Comparison of ENCODE assay signal across 8 cellular contexts in the genomic region with DNA sequence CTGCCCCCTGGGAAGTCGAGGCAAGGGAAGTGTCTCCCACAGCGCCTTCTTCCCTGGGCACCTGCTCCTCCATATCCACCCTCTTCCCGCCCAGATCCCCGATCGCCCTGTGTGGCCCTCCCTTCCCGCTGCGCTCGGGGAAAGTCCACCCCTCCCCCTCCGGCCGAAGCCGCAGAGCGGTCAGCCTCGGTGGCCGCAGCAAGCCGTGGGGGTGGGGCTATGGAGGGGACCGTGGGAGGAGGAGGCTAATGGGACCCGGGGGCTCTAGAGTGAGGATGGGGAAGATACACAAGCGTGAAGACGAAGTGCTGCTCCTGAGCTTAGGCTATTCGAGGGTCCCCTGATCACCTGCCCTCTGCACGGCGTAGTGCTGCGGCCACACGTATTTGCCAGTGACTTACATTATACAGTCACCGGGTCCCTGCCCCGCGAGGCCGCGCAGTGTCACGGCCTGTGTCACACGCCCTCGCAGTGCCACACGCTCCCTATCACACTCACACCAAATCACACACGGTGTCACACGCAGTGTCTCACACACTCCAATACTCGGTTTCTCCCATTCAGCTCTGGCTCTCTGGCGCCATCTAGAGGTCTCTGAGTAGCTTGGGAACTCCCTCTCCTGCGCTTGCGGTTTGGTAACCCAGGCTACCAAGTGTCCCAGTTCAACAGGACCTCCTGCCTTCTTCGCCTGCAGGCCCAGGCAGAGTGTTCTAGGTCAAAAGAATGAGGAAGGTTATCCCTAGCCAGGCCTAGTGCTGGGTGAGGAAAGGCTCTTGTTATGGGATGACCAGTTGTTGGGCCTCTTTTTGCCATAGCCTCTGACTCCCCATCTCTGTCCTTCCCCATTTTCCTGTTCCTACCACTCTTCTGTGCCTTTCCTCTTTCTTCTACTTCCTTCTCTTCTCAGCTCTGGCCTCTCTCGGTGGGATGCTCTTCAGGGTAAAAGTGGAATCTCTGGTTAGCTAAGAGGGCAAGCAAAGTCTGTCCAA. TPM values are rescaled to one million over a fixed set of nuclear protein-coding genes. Genes with fewer than 3 reads are reported as not detected.
DNase-seq lines count a peak whose midpoint lies in the region; ATAC-seq, FAIRE-seq and TF ChIP-seq lines count a peak whose summit lies in the region.

No MANE protein-coding gene starts in this region.

- intact Hi-C loops in endothelial cell of umbilical vein (cut with micrococcal nuclease): loop anchor here (1.0 to 5.0 kb wide), 9 partner anchors 30 to 214 kb away; no protein-coding TSS in a partner anchor

- peak; percentile 78 for ATAC-seq in GM21360 (IDR thresholded peaks at IDR 0.05; ENCODE audit: unreplicated experiment)

- TF ChIP-seq CTCF in endothelial cell of umbilical vein (IDR thresholded peaks at IDR 0.05; ENCODE audit: extremely low read depth in 1 of 2, insufficient read depth in 1 of 2, low read depth in 1 of 2, low read length in 2 of 2) (peak; percentile 91 to 94), mesothelial cell of epicardium (IDR thresholded peaks at IDR 0.05; ENCODE audit: unreplicated experiment) (peak; percentile 85)

- H3K4me3 Mint-ChIP-seq in mesothelial cell of epicardium: peak overlapping the region; percentile 61

- peaks cover 46% of the 10 kb centered on the region for H3K27me3 ChIP-seq in NT2/D1 (ENCODE audit: insufficient read depth, insufficient read length)
- peaks cover 26 to 33% of the 10 kb centered on the region in 2 experiments for H3K27me3 ChIP-seq in endothelial cell of umbilical vein (ENCODE audit: control insufficient read depth in 2 of 2, insufficient read depth in 2 of 2, low read length in 2 of 2)

- dilution Hi-C loops in endothelial cell of umbilical vein (cut with MboI; ENCODE audit: extremely low pct_ligation_motif_present, low sequenced_read_pairs): loop anchor here (25.0 kb wide), 1 partner anchor 142 kb away; no protein-coding TSS in a partner anchor

- H3K4me2 ChIP-seq in endothelial cell of umbilical vein (ENCODE audit: insufficient read depth, low read length): peak overlapping the region; percentile 3

- H3K4me3 ChIP-seq in NT2/D1 (ENCODE audit: insufficient read length, low read depth) (peak overlapping the region; percentile 38), endothelial cell of umbilical vein (replicated peaks in 1 of 3; ENCODE audit: insufficient read depth in 1 of 3, low read depth in 1 of 3, low read length in 3 of 3) (peak overlapping the region; percentile 37 to 58 (median 52))

- no peak overlapping the region for H3K27ac Mint-ChIP-seq in mesothelial cell of epicardium

- H3K9me3 Mint-ChIP-seq in mesothelial cell of epicardium: no peaks in the 10 kb centered on the region

- H3K27ac ChIP-seq in endothelial cell of umbilical vein (ENCODE audit: insufficient read depth, low read depth, low read length): no peak overlapping the region

- TF ChIP-seq POLR2A in endothelial cell of umbilical vein (IDR thresholded peaks at IDR 0.05; ENCODE audit: low read depth, low read length): no peak

- H3K9me3 ChIP-seq in NT2/D1 (ENCODE audit: insufficient read depth, low read length): no peaks in the 10 kb centered on the region
- no peaks in the 10 kb centered on the region for H3K9me3 ChIP-seq in endothelial cell of umbilical vein (replicated peaks; ENCODE audit: control insufficient read depth, insufficient read depth, low read length)

- CTCF ChIA-PET in endothelial cell of umbilical vein (lab: Charles Lee): interaction anchor here (0.6 to 8.4 kb wide), 64 partner anchors 9 to 287 kb away, joined by 3 to 233 read pairs (median 6); partner anchors contain the start of genes ARAP3, DELE1, DIAPH1 and PCDH12

- H3K4me1 ChIP-seq in NT2/D1 (ENCODE audit: insufficient read depth, insufficient read length): peaks cover 24% of the 10 kb centered on the region
- H3K4me1 ChIP-seq in endothelial cell of umbilical vein (ENCODE audit: control insufficient read depth, extremely low read depth, insufficient read depth, low read length): peaks cover 20% of the 10 kb centered on the region

- peaks cover 52% of the 10 kb centered on the region for H3K4me1 Mint-ChIP-seq in mesothelial cell of epicardium

- H2AFZ ChIP-seq in endothelial cell of umbilical vein (ENCODE audit: low read depth, low read length): peak overlapping the region; percentile 74

- H3K79me2 ChIP-seq in endothelial cell of umbilical vein (ENCODE audit: control insufficient read depth, insufficient read depth, low read length): peaks cover 39% of the 10 kb centered on the region

- H3K9ac ChIP-seq in NT2/D1 (ENCODE audit: insufficient read length, low read depth): peak overlapping the region; percentile 59
- peak overlapping the region; percentile 6 for H3K9ac ChIP-seq in endothelial cell of umbilical vein (replicated peaks; ENCODE audit: extremely low read depth, insufficient read depth, low read length)

- POLR2A ChIA-PET in endothelial cell of umbilical vein (lab: Charles Lee): interaction anchor here (0.6 to 1.3 kb wide), 4 partner anchors 45 to 185 kb away, joined by 3 to 6 read pairs (median 5); partner anchors contain the start of gene DELE1

- H3K36me3 ChIP-seq in NT2/D1 (ENCODE audit: insufficient read depth, insufficient read length, low read length): no peaks in the 10 kb centered on the region
- no peaks in the 10 kb centered on the region for H3K36me3 ChIP-seq in endothelial cell of umbilical vein (ENCODE audit: control insufficient read depth in 2 of 2, extremely low read depth in 1 of 2, insufficient read depth in 2 of 2, low read length in 2 of 2)

- DNase-seq in COLO668 (lab: John Stamatoyannopoulos, UW; ENCODE audit: unreplicated experiment): peak; percentile 86
- peak; percentile 65 for DNase-seq in HT1080 (ENCODE audit: low read depth)
- no peak for DNase-seq in NT2/D1 (ENCODE audit: low read depth, low spot score)
- DNase-seq in activated CD8-positive, alpha-beta memory T cell treated with anti-CD3 and anti-CD28 coated beads, Interleukin-2, amount 50 U/mL, for 4 hours: peak; percentile 87
- peak; percentile 92 for DNase-seq in endothelial cell of umbilical vein (ENCODE audit: low read depth, low spot score)
- DNase-seq in mesothelial cell of epicardium (ENCODE audit: low spot score in 2 of 2, unreplicated experiment in 2 of 2): peak; percentile 76 to 86
- peak; percentile 61 for DNase-seq in stimulated activated CD8-positive, alpha-beta memory T cell treated with anti-CD3 and anti-CD28 coated beads, Interleukin-15, amount 100 ng/mL, for 24 hours (ENCODE audit: low read depth)

- no peaks in the 10 kb centered on the region for H3K9me1 ChIP-seq in endothelial cell of umbilical vein (replicated peaks; ENCODE audit: control insufficient read depth, extremely low read depth, insufficient read depth, low read length)

- H4K20me1 ChIP-seq in endothelial cell of umbilical vein (replicated peaks; ENCODE audit: control insufficient read depth, extremely low read depth, insufficient read depth, low read length): no peaks in the 10 kb centered on the region

- no peaks in the 10 kb centered on the region for H3K36me3 Mint-ChIP-seq in mesothelial cell of epicardium

- FAIRE-seq in endothelial cell of umbilical vein (lab: Jason Lieb, UNC): peak; percentile 91

- peaks cover 85% of the 10 kb centered on the region for H3K27me3 Mint-ChIP-seq in mesothelial cell of epicardium (ENCODE audit: low read depth)

- no TSS peak for BruUV-seq in endothelial cell of umbilical vein (replicated peaks; lab: Mats Ljungman, UMichigan)

TF ChIP-seq in endothelial cell of umbilical vein, 7 proteins besides CTCF, POLR2A, EP300 and RAD21:
- no peak for TF ChIP-seq GATA2 (IDR thresholded peaks at IDR 0.05; ENCODE audit: insufficient read depth, insufficient read length, low read depth, low read length)
- TF ChIP-seq, protein P1, sequence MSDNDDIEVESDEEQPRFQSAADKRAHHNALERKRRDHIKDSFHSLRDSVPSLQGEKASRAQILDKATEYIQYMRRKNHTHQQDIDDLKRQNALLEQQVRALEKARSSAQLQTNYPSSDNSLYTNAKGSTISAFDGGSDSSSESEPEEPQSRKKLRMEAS (IDR thresholded peaks at IDR 0.05; ENCODE audit: insufficient read depth, insufficient read length): peak; percentile 19

RNA-seq across cellular contexts. Expression of gene PCDH1, which starts 0.9 kb away (rescaled TPM):
- 4.0 and 4.4 TPM in 2 replicates for total RNA-seq in HT1080 (2014; rRNA removed; shearing (Covaris generic))
- polyA plus RNA-seq in HT1080 (2015; cell fraction: cytosol; rRNA removed): 10.0 and 10.9 TPM in 2 replicates
- 23.0 and 26.3 TPM in 2 replicates for polyA plus RNA-seq in HT1080 (2015; cell fraction: nucleus; rRNA removed)
- 136 and 170 TPM in 2 replicates for total RNA-seq in endothelial cell of umbilical vein
- polyA plus RNA-seq in endothelial cell of umbilical vein: 113 and 124 TPM in 2 replicates
- polyA plus RNA-seq in endothelial cell of umbilical vein (2011; cell fraction: cytosol; rRNA removed): 87.1 and 88.0 TPM in 2 replicates
- 70.9 and 75.9 TPM in 2 replicates for polyA plus RNA-seq in endothelial cell of umbilical vein (2011; cell fraction: nucleus; rRNA removed)
- 80.3 and 97.2 TPM in 2 replicates for polyA plus RNA-seq in endothelial cell of umbilical vein (2012)
- 304 and 328 TPM in 2 replicates for polyA minus RNA-seq in endothelial cell of umbilical vein
- 8.7 TPM for polyA minus RNA-seq in endothelial cell of umbilical vein (2011; cell fraction: cytosol; rRNA and poly(A)+ RNA removed)
- polyA minus RNA-seq in endothelial cell of umbilical vein (2011; cell fraction: nucleus; rRNA and poly(A)+ RNA removed): 59.9 and 63.2 TPM in 2 replicates
- total RNA-seq in mesothelial cell of epicardium: 5.1 to 6.1 TPM (median 5.4 TPM) in 3 replicates

RNA-seq across cellular contexts. Expression of gene DELE1, which starts 44.6 kb away (rescaled TPM):
- total RNA-seq in HT1080 (2014; rRNA removed; shearing (Covaris generic)): 55.7 and 58.9 TPM in 2 replicates
- 34.7 and 38.5 TPM in 2 replicates for polyA plus RNA-seq in HT1080 (2015; cell fraction: cytosol; rRNA removed)
- 198 and 212 TPM in 2 replicates for polyA plus RNA-seq in HT1080 (2015; cell fraction: nucleus; rRNA removed)
- total RNA-seq in endothelial cell of umbilical vein (67.0 and 105 TPM in 2 replicates), mesothelial cell of epicardium (85.4 to 91.5 TPM (median 88.3 TPM) in 3 replicates)
- polyA plus RNA-seq in endothelial cell of umbilical vein: 121 and 139 TPM in 2 replicates
- 80.8 and 91.2 TPM in 2 replicates for polyA plus RNA-seq in endothelial cell of umbilical vein (2011; cell fraction: cytosol; rRNA removed)
- polyA plus RNA-seq in endothelial cell of umbilical vein (2011; cell fraction: nucleus; rRNA removed): 291 and 301 TPM in 2 replicates
- 60.1 and 60.8 TPM in 2 replicates for polyA plus RNA-seq in endothelial cell of umbilical vein (2012)
- polyA minus RNA-seq in endothelial cell of umbilical vein: 96.7 and 110 TPM in 2 replicates
- 29.9 TPM for polyA minus RNA-seq in endothelial cell of umbilical vein (2011; cell fraction: cytosol; rRNA and poly(A)+ RNA removed)
- 83.3 and 102 TPM in 2 replicates for polyA minus RNA-seq in endothelial cell of umbilical vein (2011; cell fraction: nucleus; rRNA and poly(A)+ RNA removed)

Comparison
In these comparisons a context has a peak if more than half of its experiments do, and no peak if none do; other contexts are left out.
1. RNA of gene PCDH1, which starts 0.9 kb away (total RNA-seq): 136 to 170 TPM in endothelial cell of umbilical vein; 5.1 to 6.1 TPM in mesothelial cell of epicardium and 4.0 to 4.4 TPM in HT1080; every median in the first group is over 10 times any median in the second.